Comparison of ENCODE assay signal across 8 cellular contexts in the genomic region with DNA sequence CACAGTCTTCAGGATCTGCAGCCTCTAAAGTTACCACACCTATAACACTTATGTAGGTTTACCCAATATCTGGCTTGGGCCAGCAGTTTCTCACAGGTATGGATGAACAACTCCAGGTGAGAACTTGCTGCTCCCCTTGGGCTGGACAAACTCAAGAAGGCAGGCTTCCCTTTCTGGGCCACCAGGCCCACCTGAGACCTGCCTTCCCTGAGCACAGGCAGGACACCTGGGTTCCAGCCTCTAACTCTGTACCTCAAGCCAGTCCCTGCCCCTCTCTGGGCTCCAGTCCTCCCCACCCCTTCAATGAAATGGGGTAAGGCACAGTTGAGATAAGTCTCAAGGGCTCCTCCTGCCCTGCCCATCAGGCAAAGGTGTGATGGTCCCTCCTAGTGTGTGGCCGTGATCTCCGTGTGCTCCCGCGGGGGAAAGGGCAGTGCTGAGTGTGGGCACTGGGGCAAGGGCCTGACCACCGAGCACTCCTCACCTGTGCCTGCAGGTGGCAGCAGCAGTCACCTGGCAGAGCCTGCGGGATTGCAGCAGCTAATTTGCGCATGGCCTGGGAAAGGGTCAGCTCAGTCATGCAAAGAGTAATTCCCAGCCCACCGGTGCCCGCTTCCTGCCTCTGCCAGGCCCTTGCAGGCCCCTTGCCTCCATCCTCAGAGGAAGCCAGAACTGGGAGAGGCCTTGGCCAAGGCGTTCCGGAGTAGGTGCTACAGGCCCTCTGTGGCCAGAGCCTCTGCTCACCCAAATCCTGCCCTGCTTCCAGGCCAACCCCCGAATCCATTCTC. TPM values are rescaled to one million over a fixed set of nuclear protein-coding genes. Genes with fewer than 3 reads are reported as not detected.
A peak's percentile ranks its signal among the peaks of the same experiment; 100 is the strongest.
DNase-seq lines count a peak whose midpoint lies in the region; ATAC-seq and TF ChIP-seq lines count a peak whose summit lies in the region.

No MANE protein-coding gene starts in this region.

- H2AFZ ChIP-seq in GM23248 (no peak overlapping the region), OCI-LY7 (ENCODE audit: low read length) (no peak overlapping the region)

- H3K4me3 Mint-ChIP-seq in Caco-2 (ENCODE audit: unreplicated experiment) (no peak overlapping the region), brain (no peak overlapping the region)
- no peak overlapping the region for H3K4me3 Mint-ChIP-seq in stimulated activated memory B cell treated with anti-CD40 and anti-IgM and Interleukin-4, amounts not matched to agents 10 μg/mL and 1 μg/mL and 100 μg/mL, for 72 hours

- H3K9ac ChIP-seq in GM23248 = no peak overlapping the region

- in situ Hi-C loops in GM23248 (cut with MboI) = no loop called here

- no peaks in the 10 kb centered on the region for H3F3A ChIP-seq in GM23248 (ENCODE audit: insufficient read depth)

- no peak overlapping the region for H3K4me2 ChIP-seq in GM23248 (ENCODE audit: unreplicated experiment)
- H3K4me2 ChIP-seq in OCI-LY7 (ENCODE audit: low read length) = no peak overlapping the region

- POLR2A ChIA-PET in Caco-2 (lab: Charles Lee) = interaction anchor here (0.6 to 1.3 kb wide), 3 partner anchors 9 to 64 kb away, joined by 3 to 4 read pairs (median 3); partner anchors contain the start of gene CCDC102A
- POLR2A ChIA-PET in OCI-LY7 (lab: Charles Lee) = interaction anchor here (0.6 kb wide), 1 partner anchor 54 kb away, joined by 3 read pairs; no protein-coding TSS in a partner anchor

- 21 to 25% methylated on average over 12 of the region's 12 CpGs for WGBS in GM23248 (ENCODE audit: low coverage in 1 of 2, low lambda C conversion rate in 2 of 2, missing lambda C conversion rate in 2 of 2), 2 experiments

- H3K4me1 Mint-ChIP-seq in Caco-2 (ENCODE audit: low read depth, unreplicated experiment) = no peaks in the 10 kb centered on the region
- peaks cover 14% of the 10 kb centered on the region for H3K4me1 Mint-ChIP-seq in brain
- H3K4me1 Mint-ChIP-seq in stimulated activated memory B cell treated with anti-CD40 and anti-IgM and Interleukin-4, amounts not matched to agents 10 μg/mL and 1 μg/mL and 100 μg/mL, for 72 hours = peaks cover 15% of the 10 kb centered on the region

- CTCF ChIA-PET in Caco-2 (lab: Charles Lee) = interaction anchor here (0.6 to 2.6 kb wide), 21 partner anchors 9 to 157 kb away, joined by 3 to 15 read pairs (median 6); partner anchors contain the start of genes ADGRG1 and KATNB1
- CTCF ChIA-PET in OCI-LY7 (lab: Charles Lee; ENCODE audit: unreplicated experiment) = no interaction called here

- H3K9me3 Mint-ChIP-seq in Caco-2 (ENCODE audit: unreplicated experiment) (no peaks in the 10 kb centered on the region), brain (peaks cover 10 to 28% (median 17%) of the 10 kb centered on the region in 5 experiments)
- H3K9me3 Mint-ChIP-seq in stimulated activated memory B cell treated with anti-CD40 and anti-IgM and Interleukin-4, amounts not matched to agents 10 μg/mL and 1 μg/mL and 100 μg/mL, for 72 hours = peaks cover 6% of the 10 kb centered on the region

- BruUV-seq in Caco-2 (replicated peaks; lab: Mats Ljungman, UMichigan) (no TSS peak), OCI-LY7 (replicated peaks; lab: Mats Ljungman, UMichigan) (no TSS peak)

- intact Hi-C loops in Caco-2 (cut with micrococcal nuclease; ENCODE audit: unreplicated experiment) (loop anchor here (1.0 to 2.0 kb wide), 4 partner anchors 19 to 120 kb away; no protein-coding TSS in a partner anchor), OCI-LY7 (cut with micrococcal nuclease; ENCODE audit: unreplicated experiment) (loop anchor here (2.0 to 5.0 kb wide), 2 partner anchors 49 to 122 kb away; no protein-coding TSS in a partner anchor)

- H3K36me3 ChIP-seq in Caco-2 (ENCODE audit: control insufficient read depth, insufficient read depth, low read length) (no peaks in the 10 kb centered on the region), GM23248 (ENCODE audit: low read depth) (no peaks in the 10 kb centered on the region), OCI-LY7 (ENCODE audit: insufficient read depth, low read length) (no peaks in the 10 kb centered on the region)

- H3K27ac Mint-ChIP-seq in Caco-2 (ENCODE audit: unreplicated experiment) = no peak overlapping the region
- H3K27ac Mint-ChIP-seq in brain = no peak overlapping the region
- no peak overlapping the region for H3K27ac Mint-ChIP-seq in stimulated activated memory B cell treated with anti-CD40 and anti-IgM and Interleukin-4, amounts not matched to agents 10 μg/mL and 1 μg/mL and 100 μg/mL, for 72 hours

- H3K27me3 ChIP-seq in Caco-2 (replicated peaks; ENCODE audit: control insufficient read depth, insufficient read depth, low read length) (no peaks in the 10 kb centered on the region), GM23248 (replicated peaks; ENCODE audit: insufficient read depth) (peaks cover 7% of the 10 kb centered on the region; the same call in 1 of the 2 replicates)

- TF ChIP-seq CTCF in Caco-2 (IDR thresholded peaks at IDR 0.05; ENCODE audit: insufficient read depth in 1 of 2, low read depth in 1 of 2, low read length in 1 of 2, severe bottlenecking in 1 of 2, unreplicated experiment in 1 of 2) = peak; percentile 92 to 98
- peak; percentile 81 for TF ChIP-seq CTCF in OCI-LY7 (conservative IDR thresholded peaks at IDR 0.05; ENCODE audit: low read length)
- peak; percentile 81 to 89 for TF ChIP-seq CTCF in brain (conservative IDR thresholded peaks at IDR 0.05)

- H3K4me1 ChIP-seq in Caco-2 = peaks cover 3% of the 10 kb centered on the region; the same call in 1 of the 2 replicates
- no peaks in the 10 kb centered on the region for H3K4me1 ChIP-seq in GM23248 (ENCODE audit: insufficient read depth)
- H3K4me1 ChIP-seq in OCI-LY7 (ENCODE audit: insufficient read depth, low read length, poor library complexity, severe bottlenecking) = no peaks in the 10 kb centered on the region

- H4K20me1 ChIP-seq in GM23248 (ENCODE audit: insufficient read depth) = no peaks in the 10 kb centered on the region
- H4K20me1 ChIP-seq in OCI-LY7 (ENCODE audit: insufficient read depth, low read length) = no peaks in the 10 kb centered on the region

- H3K9me3 ChIP-seq in Caco-2 (no peaks in the 10 kb centered on the region; the same call in 1 of the 2 replicates), GM23248 (ENCODE audit: low read depth) (no peaks in the 10 kb centered on the region), OCI-LY7 (ENCODE audit: low read length) (no peaks in the 10 kb centered on the region)

- H3K27me3 Mint-ChIP-seq in Caco-2 (ENCODE audit: insufficient read depth, unreplicated experiment) (no peaks in the 10 kb centered on the region), brain (peaks cover 12% of the 10 kb centered on the region)
- peaks cover 29% of the 10 kb centered on the region for H3K27me3 Mint-ChIP-seq in stimulated activated memory B cell treated with anti-CD40 and anti-IgM and Interleukin-4, amounts not matched to agents 10 μg/mL and 1 μg/mL and 100 μg/mL, for 72 hours

- no peaks in the 10 kb centered on the region for H3K36me3 Mint-ChIP-seq in Caco-2 (ENCODE audit: insufficient read depth, unreplicated experiment)
- H3K36me3 Mint-ChIP-seq in brain = no peaks in the 10 kb centered on the region
- peaks cover 11% of the 10 kb centered on the region for H3K36me3 Mint-ChIP-seq in stimulated activated memory B cell treated with anti-CD40 and anti-IgM and Interleukin-4, amounts not matched to agents 10 μg/mL and 1 μg/mL and 100 μg/mL, for 72 hours

- H3K79me2 ChIP-seq in GM23248 (ENCODE audit: insufficient read depth) = no peaks in the 10 kb centered on the region
- H3K79me2 ChIP-seq in OCI-LY7 (ENCODE audit: insufficient read depth, low read depth, low read length) = no peaks in the 10 kb centered on the region

- no peaks in the 10 kb centered on the region for H3K9me2 ChIP-seq in GM23248 (ENCODE audit: insufficient read depth)
- H3K9me2 ChIP-seq in OCI-LY7 (ENCODE audit: insufficient read depth, low read length) = no peaks in the 10 kb centered on the region

- DNase-seq in Caco-2 = peak; percentile 84 to 88
- DNase-seq in GM23248 = peak; percentile 57
- peak; percentile 47 for DNase-seq in OCI-LY7 (ENCODE audit: low spot score)
- peak; percentile 76 for DNase-seq in kidney tubule cell (ENCODE audit: low spot score)
- DNase-seq in foreskin melanocyte = no peak

- peak; percentile 59 for ATAC-seq in stimulated activated memory B cell treated with anti-CD40 and anti-IgM and Interleukin-4, amounts not matched to agents 10 μg/mL and 1 μg/mL and 100 μg/mL, for 72 hours
- no peak for ATAC-seq in GM21367 (IDR thresholded peaks at IDR 0.05; ENCODE audit: unreplicated experiment)

- H3K4me3 ChIP-seq in Caco-2 (ENCODE audit: low read depth, low read length) (no peak overlapping the region), GM23248 (no peak overlapping the region), OCI-LY7 (ENCODE audit: low read depth, low read length, poor library complexity, severe bottlenecking) (no peak overlapping the region)

- H3K27ac ChIP-seq in GM23248 (no peak overlapping the region), OCI-LY7 (ENCODE audit: low read depth, low read length, poor library complexity, severe bottlenecking) (no peak overlapping the region)

RNA-seq across cellular contexts. Expression of gene ADGRG1, which starts 28.2 kb away (rescaled TPM):
- total RNA-seq in Caco-2 (2022) (153 and 195 TPM in 2 replicates), OCI-LY7 (2022) (not detected in 2 replicates)
- 0.54 and 0.89 TPM in 2 replicates for total RNA-seq in GM23248 (2014; rRNA removed; shearing (Covaris generic))
- polyA plus RNA-seq in GM23248 (2016; fragmentation: Nextera tagmentation; extraction: Ambion mirVana) (0.58 and 1.2 TPM in 2 replicates), brain (ENCODE audit: insufficient read depth, low read depth, low replicate concordance) (268 TPM)
- total RNA-seq in OCI-LY7 (2014; rRNA removed; shearing (Covaris generic)) = not detected in 2 replicates

RNA-seq across cellular contexts. Expression of gene ADGRG5, which starts 57.8 kb away (rescaled TPM):
- 4.6 and 5.2 TPM in 2 replicates for total RNA-seq in Caco-2 (2022)
- not detected in 2 replicates for total RNA-seq in GM23248 (2014; rRNA removed; shearing (Covaris generic))
- polyA plus RNA-seq in GM23248 (2016; fragmentation: Nextera tagmentation; extraction: Ambion mirVana) = 0.05 and 0.18 TPM in 2 replicates
- total RNA-seq in OCI-LY7 (2014; rRNA removed; shearing (Covaris generic)) = 0.39 TPM in 1 of 2 replicates, not detected in the other
- 0.37 and 1.3 TPM in 2 replicates for total RNA-seq in OCI-LY7 (2022)
- polyA plus RNA-seq in brain (ENCODE audit: insufficient read depth, low read depth, low replicate concordance) = not detected

Comparison
In these comparisons a context has a peak if more than half of its experiments do, and no peak if none do; other contexts are left out.
1. RNA of gene ADGRG1, which starts 28.2 kb away (total RNA-seq): 153 to 195 TPM in Caco-2; 0.54 to 0.89 TPM in GM23248 and not detected in OCI-LY7; every median in the first group is over 10 times any median in the second.
2. Peak in every context shown above with its lines, with median percentiles within 50 percentile points of each other: CTCF ChIP-seq.